ENCODE assay signal across 16 cellular contexts in the genomic region with DNA sequence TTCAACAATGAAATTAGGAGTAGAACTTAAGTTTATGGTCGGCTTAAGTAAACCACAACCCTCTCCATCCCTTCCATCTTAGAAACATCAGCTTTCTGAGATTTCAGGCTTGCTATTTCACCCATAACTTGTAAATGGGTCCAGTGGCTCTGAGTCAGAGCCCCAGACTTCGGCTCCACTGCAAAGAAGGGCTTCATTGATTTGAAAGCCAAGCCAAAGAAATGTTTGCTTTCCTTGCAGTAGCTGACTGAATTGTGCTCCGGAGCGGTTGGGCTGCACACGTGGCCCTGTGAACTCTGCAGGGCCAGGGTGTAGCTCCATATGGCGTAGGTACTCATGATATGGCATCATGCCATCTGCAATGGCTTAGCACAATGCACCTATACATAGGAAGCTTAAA. TPM values are rescaled to one million over a fixed set of nuclear protein-coding genes. Genes with fewer than 3 reads are reported as not detected.
DNase-seq lines count a peak whose midpoint lies in the region; TF ChIP-seq lines count a peak whose summit lies in the region.
"Had no signal": no experiment of that assay in that cellular context is flagged by ENCODE, and none has a peak within 500 bp of the region (broad histone marks: within the 10 kb centered on the region; RNA-seq: fewer than 3 reads in every experiment).

No MANE protein-coding gene starts in this region.

- no TSS peak for BruUV-seq in Calu3 (replicated peaks; lab: Mats Ljungman, UMichigan)

- H3F3A ChIP-seq in OCI-LY1 (ENCODE audit: insufficient read depth, low read length) = no peaks in the 10 kb centered on the region

- H3K4me1 ChIP-seq in OCI-LY1 (ENCODE audit: insufficient read depth, low read length, severe bottlenecking) = peaks cover 53% of the 10 kb centered on the region
- H3K4me1 ChIP-seq: sigmoid colon had no signal

- no peak overlapping the region for H3K4me3 Mint-ChIP-seq in Calu3 (ENCODE audit: low read depth, unreplicated experiment)
- H3K4me3 Mint-ChIP-seq: T-helper 1 cell treated with Interleukin-12 subunit alpha and Interleukin-12 subunit beta and Interleukin-4 antibody, amounts not matched to agents 30 μg/mL and 1 μg/mL, for 36 hours; type B pancreatic cell had no signal

- TF ChIP-seq CTCF in Calu3 (IDR thresholded peaks at IDR 0.05; ENCODE audit: unreplicated experiment) (no peak), OCI-LY1 (IDR thresholded peaks at IDR 0.05; ENCODE audit: low read length) (no peak)

- H3K36me3 ChIP-seq in OCI-LY1 (ENCODE audit: insufficient read depth, low read length) = no peaks in the 10 kb centered on the region
- H3K36me3 ChIP-seq: neutrophil, sigmoid colon had no signal

- H4K20me1 ChIP-seq in OCI-LY1 (ENCODE audit: insufficient read depth, low read length) = no peaks in the 10 kb centered on the region

- no peak overlapping the region for H3K4me3 ChIP-seq in OCI-LY1 (ENCODE audit: low read depth, low read length, poor library complexity, severe bottlenecking)
- H3K4me3 ChIP-seq: sigmoid colon had no signal

- H3K27ac ChIP-seq in OCI-LY1 (ENCODE audit: low read depth, low read length, poor library complexity, severe bottlenecking) = peak overlapping the region; percentile 16
- H3K27ac ChIP-seq: neutrophil, sigmoid colon had no signal

- intact Hi-C loops in Calu3 (cut with micrococcal nuclease; ENCODE audit: unreplicated experiment) = loop anchor here (5.0 kb wide), 1 partner anchor 57 kb away; a partner anchor contains a TSS

- CTCF ChIA-PET in Calu3 (lab: Charles Lee) = interaction anchor here (0.7 to 1.1 kb wide), 3 partner anchors 15 to 149 kb away, joined by 3 to 7 read pairs (median 4); no protein-coding TSS in a partner anchor

- no peak for TF ChIP-seq POLR2A in erythroblast (IDR thresholded peaks at IDR 0.05; ENCODE audit: low read length)

- H3K27ac Mint-ChIP-seq in Calu3 (ENCODE audit: unreplicated experiment) = no peak overlapping the region
- H3K27ac Mint-ChIP-seq: activated naive CD4-positive, alpha-beta T cell treated with anti-CD3 and anti-CD28 coated beads, Interleukin-2, amount 50 U/mL, for 72 hours; T-helper 1 cell treated with Interleukin-12 subunit alpha and Interleukin-12 subunit beta and Interleukin-4 antibody, amounts not matched to agents 30 μg/mL and 1 μg/mL, for 36 hours; type B pancreatic cell had no signal

- no peaks in the 10 kb centered on the region for H3K36me3 Mint-ChIP-seq in Calu3 (ENCODE audit: insufficient read depth, unreplicated experiment)
- H3K36me3 Mint-ChIP-seq: activated naive CD4-positive, alpha-beta T cell treated with anti-CD3 and anti-CD28 coated beads, Interleukin-2, amount 50 U/mL, for 72 hours had no signal

- DNase-seq in Calu3 (peak; percentile 69), NCI-H1092 (lab: John Stamatoyannopoulos, UW) (peak; percentile 55), foreskin melanocyte (peak; percentile 12), erythroblast (lab: John Stamatoyannopoulos, UW) (no peak), SKM-1 (lab: John Stamatoyannopoulos, UW; ENCODE audit: unreplicated experiment) (no peak), cortex of kidney (lab: John Stamatoyannopoulos, UW) (no peak)
- DNase-seq in stimulated activated CD4-positive, alpha-beta T cell treated with anti-CD3 and anti-CD28 coated beads, Interleukin-2, amount 100 ng/mL, for 48 hours = no peak
- DNase-seq: central memory CD4-positive, alpha-beta T cell; DND-41; sigmoid colon; stimulated activated CD4-positive, alpha-beta T cell treated with anti-CD3 and anti-CD28 coated beads, Interleukin-4, amount 100 ng/mL, for 24 hours had no signal

- H2AFZ ChIP-seq in OCI-LY1 (ENCODE audit: low read length) = no peak overlapping the region

- H3K27me3 Mint-ChIP-seq in Calu3 (ENCODE audit: unreplicated experiment) = no peaks in the 10 kb centered on the region

- no peaks in the 10 kb centered on the region for H3K79me2 ChIP-seq in OCI-LY1 (ENCODE audit: insufficient read depth, low read length)

- H3K9me3 ChIP-seq in OCI-LY1 (ENCODE audit: low read length) = no peaks in the 10 kb centered on the region
- H3K9me3 ChIP-seq: neutrophil, sigmoid colon had no signal

- no peak overlapping the region for H3K9ac ChIP-seq in OCI-LY1 (ENCODE audit: low read length)

- no peaks in the 10 kb centered on the region for H3K27me3 ChIP-seq in OCI-LY1 (ENCODE audit: insufficient read depth, low read length)
- H3K27me3 ChIP-seq: neutrophil, sigmoid colon had no signal

- H3K4me1 Mint-ChIP-seq in Calu3 (ENCODE audit: low read depth, unreplicated experiment) = peaks cover 16% of the 10 kb centered on the region

- H3K4me2 ChIP-seq in OCI-LY1 (ENCODE audit: low read length) = no peak overlapping the region

- no peaks in the 10 kb centered on the region for H3K9me2 ChIP-seq in OCI-LY1 (ENCODE audit: low read depth, low read length)

- no peaks in the 10 kb centered on the region for H3K9me3 Mint-ChIP-seq in Calu3 (ENCODE audit: low read depth, unreplicated experiment)
- H3K9me3 Mint-ChIP-seq: activated naive CD4-positive, alpha-beta T cell treated with anti-CD3 and anti-CD28 coated beads, Interleukin-2, amount 50 U/mL, for 72 hours; T-helper 1 cell treated with Interleukin-12 subunit alpha and Interleukin-12 subunit beta and Interleukin-4 antibody, amounts not matched to agents 30 μg/mL and 1 μg/mL, for 36 hours; type B pancreatic cell had no signal

RNA-seq across cellular contexts. Expression of a gene that starts 57.0 kb away (rescaled TPM):
- total RNA-seq in Calu3 (2022) = 19.4 and 24.6 TPM in 2 replicates

Comparison
In these comparisons a context has a peak if more than half of its experiments do, and no peak if none do; other contexts are left out.
1. DNase-seq: peak in Calu3 (single experiment), NCI-H1092 (single experiment) and foreskin melanocyte (single experiment); none in stimulated activated CD4-positive, alpha-beta T cell treated with anti-CD3 and anti-CD28 coated beads, Interleukin-2, amount 100 ng/mL, for 48 hours (0 of 2), erythroblast (0 of 2), SKM-1 (single experiment) and cortex of kidney (single experiment).